In the genomic region with DNA sequence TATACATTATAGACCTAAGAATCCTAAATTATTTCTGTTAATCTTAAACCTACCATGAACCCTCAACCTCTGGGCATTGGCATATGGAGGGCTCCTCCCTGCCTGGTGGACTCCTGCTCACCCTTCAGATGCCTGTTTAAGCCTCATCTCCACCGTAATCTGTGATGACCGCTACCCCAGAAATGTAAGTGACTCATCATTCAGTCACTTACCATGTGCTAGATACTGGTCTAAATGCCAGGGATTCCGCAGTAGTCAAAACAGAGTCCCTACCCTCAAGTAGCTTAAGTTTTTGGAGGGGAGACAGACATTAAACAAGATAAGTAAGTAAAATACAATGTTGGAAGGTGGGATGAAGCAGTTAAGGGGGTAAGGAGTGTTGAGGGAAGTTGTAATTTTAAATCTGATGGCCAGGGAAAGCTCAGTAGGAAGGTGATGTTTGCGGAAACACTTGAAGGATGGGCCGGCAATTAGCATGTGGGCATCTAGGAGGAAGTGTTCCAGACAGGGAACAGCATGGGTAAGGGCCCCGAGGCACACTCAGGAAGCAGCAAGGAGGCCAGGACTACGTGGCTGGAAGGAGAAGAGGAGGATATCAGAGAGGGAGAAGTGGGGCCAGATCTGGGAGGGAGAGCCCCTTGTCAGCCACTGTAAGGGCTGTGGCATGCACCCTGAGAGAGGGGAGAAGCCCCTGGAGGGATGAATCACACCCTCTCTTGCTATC, we compare ENCODE assay signal across 9 cellular contexts.
A peak's percentile ranks its signal among the peaks of the same experiment; 100 is the strongest.
DNase-seq lines count a peak whose midpoint lies in the region; ATAC-seq and TF ChIP-seq lines count a peak whose summit lies in the region.
"Had no signal": no experiment of that assay in that cellular context is flagged by ENCODE, and none has a peak within 500 bp of the region (broad histone marks: within the 10 kb centered on the region; RNA-seq: fewer than 3 reads in every experiment).

No MANE protein-coding gene starts in this region.

- H3K4me1 Mint-ChIP-seq in activated CD4-positive, alpha-beta T cell treated with anti-CD3 and anti-CD28 coated beads for 36 hours, result no peaks in the 10 kb centered on the region

- H3K9me3 ChIP-seq in lower lobe of right lung (no peaks in the 10 kb centered on the region), upper lobe of left lung (no peaks in the 10 kb centered on the region)

- in situ Hi-C loops in brain microvascular endothelial cell (cut with HindIII; ENCODE audit: low pct_ligation_motif_present, low sequenced_read_pairs), result no loop called here

- H3K36me3 ChIP-seq in brain microvascular endothelial cell (replicated peaks), result no peaks in the 10 kb centered on the region
- no peaks in the 10 kb centered on the region for H3K36me3 ChIP-seq in lower lobe of right lung
- no peaks in the 10 kb centered on the region for H3K36me3 ChIP-seq in upper lobe of left lung

- H3K27me3 ChIP-seq in brain microvascular endothelial cell (replicated peaks) (no peaks in the 10 kb centered on the region), lower lobe of right lung (ENCODE audit: low read depth) (no peaks in the 10 kb centered on the region), upper lobe of left lung (no peaks in the 10 kb centered on the region)

- TF ChIP-seq CTCF in brain microvascular endothelial cell (IDR thresholded peaks at IDR 0.05; ENCODE audit: low read depth, low read length, missing control alignments), result no peak
- TF ChIP-seq CTCF in lower lobe of right lung (IDR thresholded peaks at IDR 0.05), result no peak
- TF ChIP-seq CTCF in upper lobe of left lung (IDR thresholded peaks at IDR 0.05), result no peak

- ATAC-seq in lower lobe of right lung (peak; percentile 21 to 27), upper lobe of left lung (ENCODE audit: low FRiP score in 2 of 2) (peak; percentile 13 to 29), HG03378 (IDR thresholded peaks at IDR 0.05; ENCODE audit: unreplicated experiment) (no peak)
- ATAC-seq in activated CD4-positive, alpha-beta T cell treated with anti-CD3 and anti-CD28 coated beads for 36 hours, result no peak

- H3K4me1 ChIP-seq in lower lobe of right lung, result peaks cover 57% of the 10 kb centered on the region
- peaks cover 23 to 41% (median 36%) of the 10 kb centered on the region in 4 donors for H3K4me1 ChIP-seq in upper lobe of left lung

- intact Hi-C loops in lower lobe of right lung (cut with DNase I), result no loop called here
- intact Hi-C loops in activated CD4-positive, alpha-beta T cell treated with anti-CD3 and anti-CD28 coated beads for 36 hours (cut with DNase I, micrococcal nuclease), result no loop called here

- H3K9me3 Mint-ChIP-seq in activated CD4-positive, alpha-beta T cell treated with anti-CD3 and anti-CD28 coated beads for 36 hours (ENCODE audit: low read depth), result no peaks in the 10 kb centered on the region
- H3K9me3 Mint-ChIP-seq: activated T-helper 2 cell treated with anti-CD3 and anti-CD28 coated beads, Interferon-gamma antibody, Interleukin-2, Interleukin-4, amounts not matched to agents 10 μg/mL and 5 μg/mL and 100 μg/mL, durations not matched to agents 14 hours and 24 hours and 36 hours had no signal

- no peaks in the 10 kb centered on the region for H3K36me3 Mint-ChIP-seq in activated CD4-positive, alpha-beta T cell treated with anti-CD3 and anti-CD28 coated beads for 36 hours (ENCODE audit: low read depth)

- TF ChIP-seq EP300 in upper lobe of left lung (IDR thresholded peaks at IDR 0.05), result no peak

- TF ChIP-seq POLR2A in upper lobe of left lung (IDR thresholded peaks at IDR 0.05), result no peak

- DNase-seq in HT1080 (ENCODE audit: low read depth) (peak; percentile 84), brain microvascular endothelial cell (peak; percentile 86), lower lobe of right lung (peak; percentile 58), upper lobe of left lung (peak in 1 of 2 donors; percentile 66), dedifferentiated amniotic fluid mesenchymal stem cell (ENCODE audit: extremely low spot score) (no peak)
- no peak for DNase-seq in activated CD4-positive, alpha-beta T cell treated with anti-CD3 and anti-CD28 coated beads for 36 hours
- DNase-seq: RPMI8226 had no signal

- no peak overlapping the region for H3K4me3 Mint-ChIP-seq in activated CD4-positive, alpha-beta T cell treated with anti-CD3 and anti-CD28 coated beads for 36 hours

- H3K4me3 ChIP-seq in brain microvascular endothelial cell (ENCODE audit: low read depth, low read length) (no peak overlapping the region), lower lobe of right lung (no peak overlapping the region), upper lobe of left lung (no peak overlapping the region)

- no peak overlapping the region for H3K27ac Mint-ChIP-seq in activated CD4-positive, alpha-beta T cell treated with anti-CD3 and anti-CD28 coated beads for 36 hours
- H3K27ac Mint-ChIP-seq: activated T-helper 2 cell treated with anti-CD3 and anti-CD28 coated beads, Interferon-gamma antibody, Interleukin-2, Interleukin-4, amounts not matched to agents 10 μg/mL and 5 μg/mL and 100 μg/mL, durations not matched to agents 14 hours and 24 hours and 36 hours had no signal

- 57% methylated on average over 7 of the region's 7 CpGs for WGBS in upper lobe of left lung, 2 donors

- POLR2A ChIA-PET in activated CD4-positive, alpha-beta T cell treated with anti-CD3 and anti-CD28 coated beads for 36 hours (lab: Charles Lee), result no interaction called here

- H3K27me3 Mint-ChIP-seq in activated CD4-positive, alpha-beta T cell treated with anti-CD3 and anti-CD28 coated beads for 36 hours, result no peaks in the 10 kb centered on the region

- CTCF ChIA-PET in activated CD4-positive, alpha-beta T cell treated with anti-CD3 and anti-CD28 coated beads for 36 hours (lab: Charles Lee), result no interaction called here

- peak overlapping the region; percentile 42 for H3K27ac ChIP-seq in brain microvascular endothelial cell
- peak overlapping the region; percentile 85 for H3K27ac ChIP-seq in lower lobe of right lung
- peak overlapping the region; percentile 67 to 87 (median 80) for H3K27ac ChIP-seq in upper lobe of left lung

Comparison
In these comparisons a context has a peak if more than half of its experiments do, and no peak if none do; other contexts are left out.
1. DNase-seq: peak in HT1080 (single experiment), brain microvascular endothelial cell (single experiment) and lower lobe of right lung (single experiment); none in dedifferentiated amniotic fluid mesenchymal stem cell (single experiment) and activated CD4-positive, alpha-beta T cell treated with anti-CD3 and anti-CD28 coated beads for 36 hours (single experiment).
2. ATAC-seq: peak in lower lobe of right lung (2 of 2) and upper lobe of left lung (2 of 2); none in HG03378 (single experiment) and activated CD4-positive, alpha-beta T cell treated with anti-CD3 and anti-CD28 coated beads for 36 hours (single experiment).
3. Peak in every context shown above with its lines, with median percentiles within 50 percentile points of each other: H3K27ac ChIP-seq.